ENCODE assay signal across 8 cellular contexts in the genomic region with DNA sequence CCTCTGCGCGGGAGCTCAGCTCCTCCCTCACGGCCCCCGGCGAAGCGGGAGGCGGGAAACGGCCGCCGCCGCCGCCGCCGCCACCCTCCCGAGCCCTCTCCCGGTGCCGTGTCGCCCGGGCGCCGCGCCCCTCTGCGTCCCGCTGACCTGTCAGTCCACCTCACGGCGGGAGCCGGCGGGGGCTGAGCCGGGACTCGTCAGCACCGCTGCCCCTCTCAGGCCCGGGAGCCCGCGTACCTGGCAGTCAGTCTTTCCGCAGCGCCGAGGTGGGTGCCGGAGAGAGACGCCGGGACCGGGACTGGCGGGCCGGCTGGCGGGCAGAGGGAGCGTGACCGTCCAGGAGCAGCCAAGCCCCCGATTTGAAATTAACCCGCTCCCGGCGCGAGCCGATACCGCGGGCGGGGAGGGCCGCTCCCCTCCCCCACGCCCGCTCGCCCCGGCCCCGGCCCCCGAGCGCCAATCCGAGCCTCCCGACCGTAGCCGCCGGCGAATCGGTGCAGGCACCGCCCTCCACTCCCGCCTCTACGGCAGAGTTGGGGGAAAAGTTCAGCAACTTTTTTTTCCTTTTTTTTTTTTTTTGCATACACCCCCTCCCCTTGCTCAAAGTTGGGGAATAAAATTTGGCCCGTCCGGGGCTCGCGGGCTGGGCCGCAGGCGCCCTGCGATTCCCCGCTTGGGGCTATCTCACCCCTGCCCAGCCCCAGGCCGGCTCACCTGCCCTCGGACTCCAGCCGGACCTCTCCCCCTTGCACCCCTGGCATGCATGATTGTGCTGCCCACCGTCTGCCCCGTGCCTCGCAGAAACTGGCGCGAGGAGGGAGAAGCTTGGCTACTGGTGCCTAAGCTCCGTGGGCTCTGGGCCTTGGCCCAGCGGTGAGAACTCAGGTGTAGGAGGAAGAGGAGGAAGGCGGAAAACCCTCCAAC. TPM values are rescaled to one million over a fixed set of nuclear protein-coding genes. Genes with fewer than 3 reads are reported as not detected.
DNase-seq lines count a peak whose midpoint lies in the region; ATAC-seq and TF ChIP-seq lines count a peak whose summit lies in the region.

No MANE protein-coding gene starts in this region.

- peak overlapping the region; percentile 59 for H3K27ac Mint-ChIP-seq in CD4-positive, alpha-beta T cell

- intact Hi-C loops in CD4-positive, alpha-beta T cell (cut with DNase I, micrococcal nuclease) = loop anchor here in 1 of 2 experiments (5.0 kb wide), 1 partner anchor 471 kb away; a partner anchor contains a TSS

- peak in 1 of 10 experiments; percentile 1 for DNase-seq in CD4-positive, alpha-beta T cell
- DNase-seq in dermis blood vessel endothelial cell (peak; percentile 32), upper lobe of left lung (peak in 1 of 2 donors; percentile 23)
- DNase-seq in effector CD8-positive, alpha-beta T cell (lab: John Stamatoyannopoulos, UW) = no peak

- H3K27ac ChIP-seq in CD4-positive, alpha-beta T cell (ENCODE audit: low read depth, low read length) = no peak overlapping the region
- peak overlapping the region in 1 of 2 donors; percentile 40 for H3K27ac ChIP-seq in mucosa of rectum (ENCODE audit: low read depth in 2 of 2, low read length in 2 of 2)
- H3K27ac ChIP-seq in upper lobe of left lung = no peak overlapping the region

- peak overlapping the region; percentile 70 to 76 for H3K4me3 ChIP-seq in mucosa of rectum (ENCODE audit: low read length in 2 of 2)
- peak overlapping the region; percentile 15 to 92 (median 77) for H3K4me3 ChIP-seq in upper lobe of left lung

- no peak for TF ChIP-seq CTCF in CD4-positive, alpha-beta T cell (IDR thresholded peaks at IDR 0.05)
- no peak for TF ChIP-seq CTCF in upper lobe of left lung (IDR thresholded peaks at IDR 0.05)

- peak; percentile 33 for ATAC-seq in CD4-positive, alpha-beta T cell (ENCODE audit: poor library complexity)
- peak; percentile 35 for ATAC-seq in GM19043 (IDR thresholded peaks at IDR 0.05; ENCODE audit: low read depth, unreplicated experiment)
- peak; percentile 28 for ATAC-seq in HG03103 (IDR thresholded peaks at IDR 0.05; ENCODE audit: low read depth, unreplicated experiment)
- ATAC-seq in upper lobe of left lung (ENCODE audit: low FRiP score in 2 of 2) = peak in 1 of 2 donors; percentile 51

- peaks cover 48% of the 10 kb centered on the region for H3K27me3 ChIP-seq in CD4-positive, alpha-beta T cell (ENCODE audit: control insufficient read depth, insufficient read depth, low read length)
- H3K27me3 ChIP-seq in mucosa of rectum (ENCODE audit: control insufficient read depth in 2 of 2, insufficient read depth in 2 of 2, low read length in 2 of 2) = peaks cover 0 to 2% of the 10 kb centered on the region in 2 donors
- H3K27me3 ChIP-seq in upper lobe of left lung = peaks cover 0 to 22% (median 13%) of the 10 kb centered on the region in 4 donors

- peak overlapping the region in 1 of 2 donors; percentile 62 for H3K9ac ChIP-seq in mucosa of rectum (ENCODE audit: low read depth in 1 of 2, low read length in 2 of 2)

- CTCF ChIA-PET in CD4-positive, alpha-beta T cell (lab: Charles Lee) = no interaction called here

- peaks cover 6% of the 10 kb centered on the region for H3K36me3 Mint-ChIP-seq in CD4-positive, alpha-beta T cell (ENCODE audit: low read depth)

- H3K36me3 ChIP-seq in mucosa of rectum (ENCODE audit: control insufficient read depth in 2 of 2, insufficient read depth in 2 of 2, low read length in 2 of 2) = no peaks in the 10 kb centered on the region
- no peaks in the 10 kb centered on the region for H3K36me3 ChIP-seq in upper lobe of left lung

- peak; percentile 48 for TF ChIP-seq POLR2A in Raji (IDR thresholded peaks at IDR 0.05; ENCODE audit: insufficient read depth, low read depth, low read length)
- TF ChIP-seq POLR2A in upper lobe of left lung (IDR thresholded peaks at IDR 0.05) = no peak

- H3K4me1 Mint-ChIP-seq in CD4-positive, alpha-beta T cell (ENCODE audit: low read depth) = peaks cover 23% of the 10 kb centered on the region

- peaks cover 60% of the 10 kb centered on the region for H3K27me3 Mint-ChIP-seq in CD4-positive, alpha-beta T cell

- peak overlapping the region; percentile 94 for H3K4me3 Mint-ChIP-seq in CD4-positive, alpha-beta T cell

- no peak for TF ChIP-seq EP300 in upper lobe of left lung (IDR thresholded peaks at IDR 0.05)

- no peaks in the 10 kb centered on the region for H3K9me3 Mint-ChIP-seq in CD4-positive, alpha-beta T cell

- POLR2A ChIA-PET in CD4-positive, alpha-beta T cell (lab: Charles Lee) = no interaction called here

- no peaks in the 10 kb centered on the region for H3K9me3 ChIP-seq in CD4-positive, alpha-beta T cell (ENCODE audit: control insufficient read depth, low read length)
- H3K9me3 ChIP-seq in mucosa of rectum (ENCODE audit: control insufficient read depth in 2 of 2, low read length in 2 of 2) (no peaks in the 10 kb centered on the region), upper lobe of left lung (no peaks in the 10 kb centered on the region)

- WGBS in upper lobe of left lung, 2 donors = 2 to 3% methylated on average over 41 to 51 of the region's 92 CpGs

- H3K4me1 ChIP-seq in mucosa of rectum (ENCODE audit: control insufficient read depth in 2 of 2, insufficient read depth in 2 of 2, low read length in 2 of 2) (peaks cover 24 to 40% of the 10 kb centered on the region in 2 donors), upper lobe of left lung (peaks cover 27 to 46% (median 30%) of the 10 kb centered on the region in 4 donors)

RNA-seq across cellular contexts. Expression of a gene that starts 0.8 kb away (rescaled TPM):
- total RNA-seq in CD4-positive, alpha-beta T cell = not detected
- total RNA-seq in dermis blood vessel endothelial cell (1.0 and 3.4 TPM in 2 replicates), upper lobe of left lung (1 to 10 TPM in 4 of 6 donors, under 1 TPM in 2; 0.40 to 1.6 (median 1.1) TPM)

RNA-seq across cellular contexts. Expression of a gene that starts 39.7 kb away (rescaled TPM):
- total RNA-seq in CD4-positive, alpha-beta T cell = not detected
- not detected in 2 replicates for total RNA-seq in dermis blood vessel endothelial cell
- total RNA-seq in upper lobe of left lung = not detected
